In the genomic region with DNA sequence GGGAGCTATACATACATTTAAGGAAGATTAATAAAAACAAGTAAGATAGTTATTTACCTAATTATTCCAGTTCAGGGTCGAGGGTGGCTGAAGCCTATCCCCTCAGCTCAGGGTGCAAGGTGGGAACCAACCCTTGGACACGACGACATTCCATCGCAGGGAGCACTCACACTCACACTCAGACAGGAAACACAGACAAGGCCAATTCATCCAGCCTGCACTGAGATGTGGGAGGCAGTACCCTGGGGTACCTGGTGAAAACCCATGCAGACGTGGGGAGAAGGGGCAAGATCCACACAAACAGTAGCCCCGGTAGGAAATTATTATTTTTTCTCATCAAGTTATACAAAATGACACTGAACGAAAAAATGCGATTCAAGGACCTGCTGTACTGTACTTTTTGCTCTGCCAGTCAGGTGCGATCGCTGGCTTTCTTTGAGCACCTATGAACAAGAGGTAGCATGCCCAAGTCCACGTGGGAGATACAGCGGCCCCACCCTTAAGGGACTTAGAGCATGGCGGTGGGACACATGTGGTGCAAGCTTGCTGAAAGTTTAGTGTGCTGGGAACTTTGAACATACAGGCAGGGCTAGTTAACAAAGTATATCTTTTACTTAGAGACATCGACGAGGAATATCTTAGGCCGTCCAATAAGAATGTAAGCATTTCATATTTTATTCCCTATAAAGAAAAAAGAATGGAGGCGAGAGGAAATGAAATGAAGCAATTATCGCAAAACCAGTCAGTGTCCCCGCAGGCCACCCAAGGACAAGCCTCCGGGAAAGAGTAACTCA, we compare ENCODE assay signal across 8 cellular contexts. TPM values are rescaled to one million over a fixed set of nuclear protein-coding genes. Genes with fewer than 3 reads are reported as not detected.
DNase-seq lines count a peak whose midpoint lies in the region; ATAC-seq and TF ChIP-seq lines count a peak whose summit lies in the region.

No MANE protein-coding gene starts in this region.

- no peaks in the 10 kb centered on the region for H3K36me3 ChIP-seq in adrenal gland (replicated peaks in 1 of 2)

- H3K4me3 ChIP-seq in adrenal gland = peak overlapping the region in 2 of 4 donors; percentile 60 to 98

- no peak for TF ChIP-seq POLR2A in adrenal gland (IDR thresholded peaks at IDR 0.05)

- intact Hi-C loops in adrenal gland (cut with DNase I) = loop anchor here (5.0 to 10.0 kb wide), 2 partner anchors 92 to 461 kb away; partner anchors contain the start of gene CYBRD1 (in 2 of the 2)

- DNase-seq in DMS79 treated with DMSO at 0.1 percent for 48 hours (lab: John Stamatoyannopoulos, UW) (peak; percentile 58), HUDEP-2 (lab: John Stamatoyannopoulos, UW; ENCODE audit: unreplicated experiment in 76 of 76) (peak in 68 of 76 experiments; percentile 4 to 69 (median 46)), RPMI8226 (peak; percentile 85), adrenal gland (peak; percentile 28 to 60 (median 34)), iPS-NIHi11 (ENCODE audit: low spot score) (peak; percentile 14)
- peak; percentile 68 for DNase-seq in stimulated activated CD4-positive, alpha-beta T cell treated with anti-CD3 and anti-CD28 coated beads, Interleukin-15, amount 100 ng/mL, for 24 hours

- no peaks in the 10 kb centered on the region for H3K27me3 ChIP-seq in adrenal gland

- peak overlapping the region in 4 of 5 donors; percentile 96 to 99 (median 98) for H3K27ac ChIP-seq in adrenal gland

- H3K9me3 ChIP-seq in adrenal gland (replicated peaks in 1 of 3) = no peaks in the 10 kb centered on the region

- peaks cover 7 to 14% of the 10 kb centered on the region in 2 donors for H3K4me1 ChIP-seq in adrenal gland (replicated peaks in 1 of 2)

- no peak for ATAC-seq in HG03469 (IDR thresholded peaks at IDR 0.05; ENCODE audit: unreplicated experiment)
- no peak for ATAC-seq in GM19023 (IDR thresholded peaks at IDR 0.05; ENCODE audit: unreplicated experiment)

- WGBS in adrenal gland, 4 donors = 19 to 29% (median 20%) methylated on average over 20 of the region's 20 CpGs

- TF ChIP-seq CTCF in adrenal gland (IDR thresholded peaks at IDR 0.05) = no peak

RNA-seq across cellular contexts. Expression of gene METTL8, which starts 0.6 kb away (rescaled TPM):
- 10 to 100 TPM; 13.8 to 37.5 (median 20.6) TPM for total RNA-seq in adrenal gland
- polyA plus RNA-seq in adrenal gland = 10 to 100 TPM in 1 of 3 donors, 1 to 10 TPM in 2; 3.3 to 24.7 (median 6.6) TPM

RNA-seq across cellular contexts. Expression of gene DCAF17, which starts 0.9 kb away (rescaled TPM):
- 10 to 100 TPM in 7 of 8 donors, 1 to 10 TPM in 1; 9.6 to 19.9 (median 17.3) TPM for total RNA-seq in adrenal gland
- polyA plus RNA-seq in adrenal gland = 10 to 100 TPM in 1 of 3 donors, 1 to 10 TPM in 2; 2.6 to 13.6 (median 4.0) TPM

Comparison
In these comparisons a context has a peak if more than half of its experiments do, and no peak if none do; other contexts are left out.
1. DNase-seq: peak in every context shown above with its lines; median percentile 85 in RPMI8226; 68 in stimulated activated CD4-positive, alpha-beta T cell treated with anti-CD3 and anti-CD28 coated beads, Interleukin-15, amount 100 ng/mL, for 24 hours; 58 in DMS79 treated with DMSO at 0.1 percent for 48 hours; 46 in HUDEP-2; 34 in adrenal gland; 14 in iPS-NIHi11.